Comparison of ENCODE assay signal across 17 cellular contexts in the genomic region with DNA sequence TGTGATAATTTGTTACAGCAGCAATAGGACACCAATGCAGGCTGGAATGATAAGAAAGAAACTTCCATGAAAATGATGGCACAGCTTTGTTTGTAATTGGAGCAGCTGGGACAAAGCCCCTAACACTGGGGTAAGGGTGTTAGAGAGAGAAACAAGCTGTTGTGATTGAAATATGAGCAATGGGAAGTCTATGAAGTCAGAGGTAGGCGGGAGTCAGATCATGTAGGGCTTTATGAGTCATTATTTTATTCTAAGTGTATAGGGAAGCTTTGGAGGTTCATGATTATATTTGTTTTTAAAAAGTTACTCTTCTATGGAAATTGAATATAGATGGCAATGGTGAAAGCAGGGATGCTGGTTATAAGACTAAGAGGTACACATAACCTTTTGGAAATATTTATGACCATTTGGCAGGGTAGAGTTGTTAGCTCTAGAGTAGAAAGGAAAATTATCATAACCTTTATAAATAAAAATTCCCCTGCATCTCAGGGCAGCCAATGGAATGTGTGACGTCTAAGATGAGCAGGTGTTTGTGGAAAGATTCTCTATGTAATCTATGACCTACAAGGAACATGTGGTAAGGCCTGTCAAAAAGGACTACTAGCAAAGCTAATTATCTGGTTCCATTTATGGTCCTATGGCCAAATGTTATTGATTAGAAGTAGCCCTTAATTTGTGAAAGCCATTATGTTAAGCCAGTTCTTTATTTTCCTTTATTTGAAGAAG.
"Had no signal": no experiment of that assay in that cellular context is flagged by ENCODE, and none has a peak within 500 bp of the region (broad histone marks: within the 10 kb centered on the region; RNA-seq: fewer than 3 reads in every experiment).

No MANE protein-coding gene starts in this region.

- ATAC-seq: activated CD8-positive, alpha-beta T cell treated with anti-CD3 and anti-CD28 coated beads for 36 hours; activated T-cell treated with anti-CD3 and anti-CD28 coated beads, Interleukin-2, amount 50 U/mL, for 4 hours; effector memory CD8-positive, alpha-beta T cell; stimulated activated memory B cell treated with anti-CD40 and anti-IgM and Interleukin-4, amounts not matched to agents 10 μg/mL and 1 μg/mL and 100 μg/mL, for 72 hours had no signal

- DNase-seq: activated B cell treated with CpG ODN at 0.5 μM for 24 hours; activated CD4-positive, alpha-beta T cell treated with anti-CD3 and anti-CD28 coated beads for 48 hours; activated CD8-positive, alpha-beta T cell treated with anti-CD3 and anti-CD28 coated beads for 36 hours; activated effector memory CD4-positive, alpha-beta T cell treated with anti-CD3 and anti-CD28 coated beads, Interleukin-2, amount 50 U/mL, for 16 hours; activated T-cell treated with anti-CD3 and anti-CD28 coated beads, Interleukin-2, amount 50 U/mL, for 4 hours; adrenal gland; cerebellar nuclear complex; effector memory CD8-positive, alpha-beta T cell; hippocampal formation; kidney; left ventricle myocardium inferior; mesenchymal stem cell; nephron progenitor cell; occipital lobe; stimulated activated CD4-positive, alpha-beta T cell treated with anti-CD3 and anti-CD28 coated beads, Interleukin-2, amount 100 ng/mL, for 48 hours; thyroid gland had no signal

- H3K36me3 ChIP-seq: adrenal gland, left ventricle myocardium inferior, thyroid gland had no signal

- FAIRE-seq: kidney had no signal

- H3K27me3 ChIP-seq: thyroid gland had no signal

- H3K27ac ChIP-seq: adrenal gland, left ventricle myocardium inferior, thyroid gland had no signal

- H3K9me3 ChIP-seq: adrenal gland, left ventricle myocardium inferior, thyroid gland had no signal

- H3K4me3 ChIP-seq: adrenal gland, left ventricle myocardium inferior, thyroid gland had no signal

- H3K4me1 ChIP-seq: adrenal gland, left ventricle myocardium inferior, thyroid gland had no signal
